In the genomic region with DNA sequence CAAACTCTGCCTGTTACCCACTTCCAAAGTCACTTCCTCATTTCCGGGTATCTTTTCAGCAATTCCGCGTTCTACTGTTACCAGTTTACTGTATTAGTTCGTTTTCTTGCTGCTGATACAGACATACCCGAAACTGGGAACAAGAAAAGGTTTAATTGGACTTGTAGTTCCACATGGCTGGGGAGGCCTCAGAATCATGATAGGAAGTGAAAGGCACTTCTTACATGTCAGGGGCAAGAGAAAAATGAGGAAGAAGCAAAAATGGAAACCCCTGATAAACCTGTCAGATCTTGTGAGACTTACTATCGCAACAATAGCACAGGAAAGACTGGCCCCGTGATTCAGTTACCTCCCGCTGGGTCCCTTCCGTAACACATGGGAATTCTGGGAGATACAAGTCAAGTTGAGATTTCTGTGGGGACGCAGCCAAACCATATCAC, we compare ENCODE assay signal across 11 cellular contexts. TPM values are rescaled to one million over a fixed set of nuclear protein-coding genes. Genes with fewer than 3 reads are reported as not detected.
DNase-seq lines count a peak whose midpoint lies in the region; FAIRE-seq and TF ChIP-seq lines count a peak whose summit lies in the region.
"Had no signal": no experiment of that assay in that cellular context is flagged by ENCODE, and none has a peak within 500 bp of the region (broad histone marks: within the 10 kb centered on the region; RNA-seq: fewer than 3 reads in every experiment).

No MANE protein-coding gene starts in this region.

- TF ChIP-seq POLR2A in tibial nerve (IDR thresholded peaks at IDR 0.05): no peak

- no peak for TF ChIP-seq EP300 in tibial nerve (IDR thresholded peaks at IDR 0.05)

- H3K4me3 ChIP-seq in GM12864 (ENCODE audit: low read depth, low read length) (peak overlapping the region; percentile 4; the same call in 1 of the 2 replicates), bronchial epithelial cell (ENCODE audit: low read depth, low read length) (no peak overlapping the region), tibial nerve (no peak overlapping the region)

- peaks cover 0 to 32% (median 7%) of the 10 kb centered on the region in 4 donors for H3K4me1 ChIP-seq in tibial nerve

- WGBS in tibial nerve, 2 donors: 78 to 81% methylated on average over 10 of the region's 10 CpGs

- no peak overlapping the region for H3K27ac ChIP-seq in tibial nerve

- TF ChIP-seq CTCF in GM12864 (IDR thresholded peaks at IDR 0.05; ENCODE audit: low read depth, low read length, missing control alignments): no peak
- no peak for TF ChIP-seq CTCF in bronchial epithelial cell (IDR thresholded peaks at IDR 0.05; ENCODE audit: insufficient read depth, low read length, severe bottlenecking)
- no peak for TF ChIP-seq CTCF in tibial nerve (IDR thresholded peaks at IDR 0.05)

- DNase-seq in GM12864 (ENCODE audit: low read depth): peak; percentile 48
- DNase-seq in NAMALWA (ENCODE audit: low spot score): peak; percentile 58
- DNase-seq in bronchial epithelial cell (ENCODE audit: low read depth): peak; percentile 18
- DNase-seq in non-pigmented ciliary epithelial cell (ENCODE audit: low read depth): peak; percentile 18
- no peak for DNase-seq in DMS 273 treated with DMSO at 0.1 percent for 48 hours (lab: John Stamatoyannopoulos, UW)
- no peak for DNase-seq in tibial nerve (ENCODE audit: low spot score in 2 of 2)
- no peak for DNase-seq in DMS 273 (lab: John Stamatoyannopoulos, UW; ENCODE audit: unreplicated experiment)
- DNase-seq in DMS153 treated with DMSO at 0.1 percent for 48 hours (lab: John Stamatoyannopoulos, UW; ENCODE audit: unreplicated experiment): no peak
- DNase-seq: EL, NCI-H1092 treated with DMSO at 0.1 percent for 48 hours, NCI-H524 treated with DMSO at 0.1 percent for 48 hours had no signal

- no peaks in the 10 kb centered on the region for H3K27me3 ChIP-seq in bronchial epithelial cell (ENCODE audit: control insufficient read depth, insufficient read depth, low read length)
- no peaks in the 10 kb centered on the region for H3K27me3 ChIP-seq in tibial nerve

- no peak for FAIRE-seq in bronchial epithelial cell (lab: Jason Lieb, UNC)

- H3K9me3 ChIP-seq in tibial nerve: peaks cover 0 to 8% (median 0%) of the 10 kb centered on the region in 4 donors

- H3K36me3 ChIP-seq in bronchial epithelial cell (ENCODE audit: control insufficient read depth, insufficient read depth, low read length) (peaks cover 3% of the 10 kb centered on the region), tibial nerve (peaks cover 0 to 9% (median 0%) of the 10 kb centered on the region in 3 donors)

RNA-seq across cellular contexts. Expression of a gene that starts 30.9 kb away (rescaled TPM):
- total RNA-seq in bronchial epithelial cell (109 and 131 TPM in 2 replicates), tibial nerve (100 to 1,000 TPM; 105 to 185 (median 139) TPM)

Comparison
In these comparisons a context has a peak if more than half of its experiments do, and no peak if none do; other contexts are left out.
1. DNase-seq: peak in GM12864 (single experiment), NAMALWA (single experiment), bronchial epithelial cell (single experiment) and non-pigmented ciliary epithelial cell (single experiment); none in DMS 273 treated with DMSO at 0.1 percent for 48 hours (single experiment), tibial nerve (0 of 2), DMS 273 (single experiment) and DMS153 treated with DMSO at 0.1 percent for 48 hours (single experiment).